ENCODE assay signal across 10 cellular contexts in the genomic region with DNA sequence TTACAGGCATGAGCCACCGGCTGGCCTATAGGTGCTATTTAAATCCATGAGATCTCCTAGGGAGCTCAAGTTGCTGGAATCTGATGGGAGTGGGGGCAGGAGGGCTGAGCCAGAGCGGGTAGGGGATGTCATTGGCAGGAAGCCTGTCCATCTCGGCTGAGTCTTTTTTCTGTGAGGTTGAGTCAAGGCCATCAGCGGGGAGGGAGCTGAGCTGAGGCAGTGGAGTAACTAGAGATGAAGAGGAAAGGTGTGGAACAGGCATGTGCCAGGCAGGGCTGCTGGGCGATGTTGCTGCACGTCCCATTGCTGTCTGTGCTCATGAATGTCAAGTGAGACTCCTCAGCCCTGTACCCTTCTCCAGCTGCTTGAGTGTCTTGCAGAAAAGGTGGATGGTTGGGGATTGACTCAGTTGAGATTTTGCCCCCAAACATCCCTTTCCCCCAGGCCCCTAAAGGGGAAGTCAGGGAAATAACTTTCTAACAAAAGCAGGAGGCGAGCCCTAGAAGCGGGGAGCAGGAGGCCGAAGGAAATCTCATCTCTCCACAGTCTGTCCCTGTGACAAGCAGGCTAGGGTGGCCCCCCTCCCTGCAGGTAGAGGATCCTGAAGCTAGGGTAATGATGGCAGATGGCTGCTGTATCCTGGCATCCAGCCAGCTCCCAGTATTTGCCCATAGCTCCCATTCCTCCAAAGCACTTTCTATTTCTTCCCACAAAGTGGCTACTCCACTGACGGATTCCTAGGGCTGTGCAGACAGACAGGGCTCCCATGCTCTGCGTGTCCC. TPM values are rescaled to one million over a fixed set of nuclear protein-coding genes. Genes with fewer than 3 reads are reported as not detected.
DNase-seq lines count a peak whose midpoint lies in the region; ATAC-seq and TF ChIP-seq lines count a peak whose summit lies in the region.
"Had no signal": no experiment of that assay in that cellular context is flagged by ENCODE, and none has a peak within 500 bp of the region (broad histone marks: within the 10 kb centered on the region; RNA-seq: fewer than 3 reads in every experiment).

No MANE protein-coding gene starts in this region.

- peak overlapping the region in 1 of 2 donors; percentile 70 for H3K9ac ChIP-seq in colonic mucosa (ENCODE audit: low read depth in 2 of 2, low read length in 2 of 2)

- no peak overlapping the region for H3K4me3 ChIP-seq in colonic mucosa

- ATAC-seq in activated naive CD4-positive, alpha-beta T cell treated with anti-CD3 and anti-CD28 coated beads, Interleukin-2, amount 50 U/mL, for 72 hours = no peak
- ATAC-seq in stimulated activated effector memory CD8-positive, alpha-beta T cell treated with anti-CD3 and anti-CD28 coated beads, Interleukin-12 subunit alpha, Interleukin-12 subunit beta, amount 100 ng/mL, for 72 hours = no peak
- no peak for ATAC-seq in sciatic nerve
- no peak for ATAC-seq in HG03521 (IDR thresholded peaks at IDR 0.05; ENCODE audit: unreplicated experiment)

- DNase-seq in activated naive CD4-positive, alpha-beta T cell treated with anti-CD3 and anti-CD28 coated beads, Interleukin-2, amount 50 U/mL, for 72 hours (ENCODE audit: low spot score in 2 of 2) = no peak
- DNase-seq in NCI-H510A (lab: John Stamatoyannopoulos, UW) = peak; percentile 48
- peak; percentile 48 for DNase-seq in colonic mucosa
- DNase-seq in stimulated activated effector memory CD8-positive, alpha-beta T cell treated with anti-CD3 and anti-CD28 coated beads, Interleukin-12 subunit alpha, Interleukin-12 subunit beta, amount 100 ng/mL, for 72 hours (ENCODE audit: low spot score in 2 of 2) = no peak
- DNase-seq in sciatic nerve (ENCODE audit: low spot score) = no peak
- DNase-seq in HuH-7 (ENCODE audit: low spot score) = no peak

- peaks cover 34% of the 10 kb centered on the region for H3K4me1 Mint-ChIP-seq in activated naive CD4-positive, alpha-beta T cell treated with anti-CD3 and anti-CD28 coated beads, Interleukin-2, amount 50 U/mL, for 24 hours
- H3K4me1 Mint-ChIP-seq in stimulated activated effector memory CD8-positive, alpha-beta T cell treated with anti-CD3 and anti-CD28 coated beads, Interleukin-12 subunit alpha, Interleukin-12 subunit beta, amount 100 ng/mL, for 72 hours = peaks cover 26% of the 10 kb centered on the region

- peak overlapping the region; percentile 62 for H3K27ac Mint-ChIP-seq in activated naive CD4-positive, alpha-beta T cell treated with anti-CD3 and anti-CD28 coated beads, Interleukin-2, amount 50 U/mL, for 24 hours
- no peak overlapping the region for H3K27ac Mint-ChIP-seq in activated naive CD4-positive, alpha-beta T cell treated with anti-CD3 and anti-CD28 coated beads, Interleukin-2, amount 50 U/mL, for 72 hours
- no peak overlapping the region for H3K27ac Mint-ChIP-seq in stimulated activated effector memory CD8-positive, alpha-beta T cell treated with anti-CD3 and anti-CD28 coated beads, Interleukin-12 subunit alpha, Interleukin-12 subunit beta, amount 100 ng/mL, for 72 hours

- intact Hi-C loops in colonic mucosa (cut with DNase I) (no loop called here), sciatic nerve (cut with DNase I) (loop anchor here (10.0 kb wide), 1 partner anchor 123 kb away; no protein-coding TSS in a partner anchor)

- H3K4me3 Mint-ChIP-seq in activated naive CD4-positive, alpha-beta T cell treated with anti-CD3 and anti-CD28 coated beads, Interleukin-2, amount 50 U/mL, for 24 hours = peak overlapping the region; percentile 51
- peak overlapping the region; percentile 68 for H3K4me3 Mint-ChIP-seq in stimulated activated effector memory CD8-positive, alpha-beta T cell treated with anti-CD3 and anti-CD28 coated beads, Interleukin-12 subunit alpha, Interleukin-12 subunit beta, amount 100 ng/mL, for 72 hours

- no peaks in the 10 kb centered on the region for H3K27me3 ChIP-seq in colonic mucosa
- H3K27me3 ChIP-seq: gastrocnemius medialis had no signal

- no peaks in the 10 kb centered on the region for H3K27me3 Mint-ChIP-seq in activated naive CD4-positive, alpha-beta T cell treated with anti-CD3 and anti-CD28 coated beads, Interleukin-2, amount 50 U/mL, for 24 hours

- no peak for TF ChIP-seq CTCF in colonic mucosa (IDR thresholded peaks at IDR 0.05)

- H3K9me3 Mint-ChIP-seq in activated naive CD4-positive, alpha-beta T cell treated with anti-CD3 and anti-CD28 coated beads, Interleukin-2, amount 50 U/mL, for 24 hours = no peaks in the 10 kb centered on the region
- H3K9me3 Mint-ChIP-seq in activated naive CD4-positive, alpha-beta T cell treated with anti-CD3 and anti-CD28 coated beads, Interleukin-2, amount 50 U/mL, for 72 hours = no peaks in the 10 kb centered on the region
- no peaks in the 10 kb centered on the region for H3K9me3 Mint-ChIP-seq in stimulated activated effector memory CD8-positive, alpha-beta T cell treated with anti-CD3 and anti-CD28 coated beads, Interleukin-12 subunit alpha, Interleukin-12 subunit beta, amount 100 ng/mL, for 72 hours

- H3K27ac ChIP-seq in colonic mucosa = no peak overlapping the region

- H3K4me1 ChIP-seq in colonic mucosa = peaks cover 17% of the 10 kb centered on the region

- H3K36me3 ChIP-seq in colonic mucosa = no peaks in the 10 kb centered on the region
- H3K36me3 ChIP-seq: gastrocnemius medialis had no signal

- peaks cover 4% of the 10 kb centered on the region for H3K36me3 Mint-ChIP-seq in activated naive CD4-positive, alpha-beta T cell treated with anti-CD3 and anti-CD28 coated beads, Interleukin-2, amount 50 U/mL, for 24 hours
- H3K36me3 Mint-ChIP-seq in activated naive CD4-positive, alpha-beta T cell treated with anti-CD3 and anti-CD28 coated beads, Interleukin-2, amount 50 U/mL, for 72 hours = peaks cover 7 to 8% of the 10 kb centered on the region in 2 donors
- peaks cover 22% of the 10 kb centered on the region for H3K36me3 Mint-ChIP-seq in stimulated activated effector memory CD8-positive, alpha-beta T cell treated with anti-CD3 and anti-CD28 coated beads, Interleukin-12 subunit alpha, Interleukin-12 subunit beta, amount 100 ng/mL, for 72 hours

- no peaks in the 10 kb centered on the region for H3K9me3 ChIP-seq in colonic mucosa
- H3K9me3 ChIP-seq: gastrocnemius medialis had no signal

RNA-seq across cellular contexts. Expression of a gene that starts 5.4 kb away (rescaled TPM):
- total RNA-seq in activated naive CD4-positive, alpha-beta T cell treated with anti-CD3 and anti-CD28 coated beads, Interleukin-2, amount 50 U/mL, for 72 hours = 100 to 1,000 TPM; 104 to 113 TPM
- total RNA-seq in colonic mucosa (100 to 1,000 TPM in 1 of 2 donors, 10 to 100 TPM in 1; 94.4 to 105 TPM), sciatic nerve (89.6 TPM)

RNA-seq across cellular contexts. Expression of a gene that starts 37.8 kb away (rescaled TPM):
- under 1 TPM; 0.02 to 0.14 TPM for total RNA-seq in activated naive CD4-positive, alpha-beta T cell treated with anti-CD3 and anti-CD28 coated beads, Interleukin-2, amount 50 U/mL, for 72 hours
- total RNA-seq in colonic mucosa (10 to 100 TPM in 1 of 2 donors, 1 to 10 TPM in 1; 4.5 to 88.6 TPM), sciatic nerve (11.7 TPM)

RNA-seq across cellular contexts. Expression of a gene that starts 42.5 kb away (rescaled TPM):
- total RNA-seq in activated naive CD4-positive, alpha-beta T cell treated with anti-CD3 and anti-CD28 coated beads, Interleukin-2, amount 50 U/mL, for 72 hours = under 1 TPM; 0.16 TPM
- total RNA-seq in colonic mucosa = 1 to 10 TPM in 1 of 2 donors, under 1 TPM in 1; 0.64 to 1.1 TPM
- total RNA-seq in sciatic nerve = 1.8 TPM
- total RNA-seq: RPMI7951 had no signal

Comparison
In these comparisons a context has a peak if more than half of its experiments do, and no peak if none do; other contexts are left out.
1. DNase-seq: peak in NCI-H510A (single experiment) and colonic mucosa (single experiment); none in activated naive CD4-positive, alpha-beta T cell treated with anti-CD3 and anti-CD28 coated beads, Interleukin-2, amount 50 U/mL, for 72 hours (0 of 2), stimulated activated effector memory CD8-positive, alpha-beta T cell treated with anti-CD3 and anti-CD28 coated beads, Interleukin-12 subunit alpha, Interleukin-12 subunit beta, amount 100 ng/mL, for 72 hours (0 of 2), sciatic nerve (single experiment) and HuH-7 (single experiment).
2. RNA of a gene that starts 37.8 kb away (total RNA-seq): 4.5 to 88.6 TPM in colonic mucosa and 11.7 TPM in sciatic nerve (single experiment); 0.02 to 0.14 TPM in activated naive CD4-positive, alpha-beta T cell treated with anti-CD3 and anti-CD28 coated beads, Interleukin-2, amount 50 U/mL, for 72 hours; every median in the first group is over 4 times any median in the second.